Comparison of ENCODE assay signal across 1 cellular context in the genomic region with DNA sequence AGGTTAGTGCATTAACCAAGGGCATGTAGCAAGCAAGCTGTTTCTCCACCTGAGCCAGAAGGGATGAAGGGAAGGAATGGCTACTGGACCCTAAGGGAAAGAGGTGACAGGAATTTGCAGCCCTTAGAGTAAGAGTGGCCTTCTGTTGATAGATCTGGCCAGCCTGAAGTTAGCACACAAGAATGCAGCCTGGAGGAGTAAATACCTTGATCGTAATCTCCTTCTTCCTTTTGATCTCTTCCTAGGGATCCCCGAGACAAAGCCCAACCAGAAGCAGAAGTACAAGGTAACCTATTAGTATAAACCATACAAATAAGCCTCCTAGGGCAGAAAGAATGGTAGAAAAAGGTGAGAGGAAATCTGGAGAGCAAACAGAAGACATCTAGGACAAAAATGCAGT.
TF ChIP-seq lines count a peak whose summit lies in the region.

No MANE protein-coding gene starts in this region.

TF ChIP-seq in H1, 55 proteins besides CTCF, POLR2A, EP300 and RAD21:
- no peak for TF ChIP-seq TEAD4 (IDR thresholded peaks at IDR 0.05; ENCODE audit: low read depth, low read length)
- no peak for TF ChIP-seq GABPA (IDR thresholded peaks at IDR 0.05; ENCODE audit: borderline replicate concordance, insufficient read depth, low read length)
- TF ChIP-seq PHF8 (conservative IDR thresholded peaks at IDR 0.05; ENCODE audit: low read depth, low read length): no peak
- TF ChIP-seq RNF2 (IDR thresholded peaks at IDR 0.05; ENCODE audit: borderline replicate concordance, low read depth, low read length, missing control alignments, poor library complexity, severe bottlenecking): no peak
- TF ChIP-seq ZNF274 (IDR thresholded peaks at IDR 0.05; ENCODE audit: borderline replicate concordance, extremely low read depth, low read length): no peak
- TF ChIP-seq CBX8 (IDR thresholded peaks at IDR 0.05; ENCODE audit: borderline replicate concordance, low read depth, low read length): no peak
- no peak for TF ChIP-seq ATF2 (IDR thresholded peaks at IDR 0.05; ENCODE audit: low read length)
- TF ChIP-seq SIRT6 (IDR thresholded peaks at IDR 0.05; ENCODE audit: low read length): no peak
- no peak for TF ChIP-seq BCL11A (IDR thresholded peaks at IDR 0.05; ENCODE audit: low read depth in 2 of 2, low read length in 2 of 2)
- TF ChIP-seq HDAC6 (IDR thresholded peaks at IDR 0.05; ENCODE audit: low read depth, low read length): no peak
- TF ChIP-seq SIN3A (conservative IDR thresholded peaks at IDR 0.05 in 1 of 2, IDR thresholded peaks at IDR 0.05 in 1 of 2; ENCODE audit: low read depth in 1 of 2, low read length in 2 of 2): no peak
- TF ChIP-seq E2F6 (IDR thresholded peaks at IDR 0.05): no peak
- TF ChIP-seq TCF12 (IDR thresholded peaks at IDR 0.05; ENCODE audit: low read depth, low read length): no peak
- no peak for TF ChIP-seq EZH2 (IDR thresholded peaks at IDR 0.05; ENCODE audit: low read depth, low read length, severe bottlenecking)
- TF ChIP-seq TBP (IDR thresholded peaks at IDR 0.05; ENCODE audit: low read depth, low read length): no peak
- TF ChIP-seq SUZ12 (IDR thresholded peaks at IDR 0.05; ENCODE audit: low read length): no peak
- TF ChIP-seq RBBP5 (IDR thresholded peaks at IDR 0.05; ENCODE audit: borderline replicate concordance, low read depth, low read length): no peak
